ENCODE assay signal across 23 cellular contexts in genomic region chr13:86974995-86975328, GRCh38.
DNase-seq lines count a peak whose midpoint lies in the region; ATAC-seq and TF ChIP-seq lines count a peak whose summit lies in the region.
"Had no signal": no experiment of that assay in that cellular context is flagged by ENCODE, and none has a peak within 500 bp of the region (broad histone marks: within the 10 kb centered on the region; RNA-seq: fewer than 3 reads in every experiment).

No MANE protein-coding gene starts in this region.

- peak; percentile 29; the same call in 1 of the 2 replicates for TF ChIP-seq RAD21 in Ishikawa (IDR thresholded peaks at IDR 0.05; ENCODE audit: low read depth)

- no peaks in the 10 kb centered on the region for H3K27me3 ChIP-seq in A673 (replicated peaks; ENCODE audit: insufficient read depth, low read depth, low read length, poor library complexity)
- H3K27me3 ChIP-seq: colonic mucosa, vagina had no signal

- H3K4me1 ChIP-seq in A673 (ENCODE audit: insufficient read depth, low read length, poor library complexity, severe bottlenecking), result no peaks in the 10 kb centered on the region
- H3K4me1 ChIP-seq: colonic mucosa, prostate gland, vagina had no signal

- DNase-seq in A673 (ENCODE audit: low spot score) (no peak), astrocyte of the cerebellum (ENCODE audit: low read depth) (no peak), iPS-NIHi7 (ENCODE audit: extremely low spot score) (peak; percentile 14), HUDEP-2 (lab: John Stamatoyannopoulos, UW; ENCODE audit: unreplicated experiment in 76 of 76) (no peak), activated gamma-delta T cell treated with Interleukin-2 at 50 U/mL for 16 hours (no peak)
- no peak for DNase-seq in stimulated activated naive CD8-positive, alpha-beta T cell treated with anti-CD3 and anti-CD28 coated beads, Interleukin-15, Interleukin-2, amounts not matched to agents 100 U/mL and 50 U/mL, for 24 hours
- DNase-seq: activated CD4-positive, alpha-beta T cell treated with anti-CD3 and anti-CD28 coated beads, Interleukin-2, amount 50 U/mL, for 4 hours; activated naive CD4-positive, alpha-beta T cell treated with anti-CD3 and anti-CD28 coated beads, Interleukin-2, amount 10 ng/mL, durations not matched to agents 7 days and 5 days; activated T-cell treated with anti-CD3 and anti-CD28 coated beads for 4 hours; CD4-positive, alpha-beta T cell; colonic mucosa; DMS53; hippocampal formation; left cardiac atrium; NCI-H187 treated with DMSO at 0.1 percent for 48 hours; nephron progenitor cell; small intestine; stimulated activated CD4-positive, alpha-beta T cell treated with anti-CD3 and anti-CD28 coated beads, Interleukin-4, amount 100 ng/mL, for 24 hours had no signal

- no peak overlapping the region for H3K4me3 ChIP-seq in A673 (ENCODE audit: low read depth, low read length, poor library complexity, severe bottlenecking)
- no peak overlapping the region for H3K4me3 ChIP-seq in astrocyte of the cerebellum (ENCODE audit: low read depth, low read length)
- H3K4me3 ChIP-seq: colonic mucosa, prostate gland, vagina had no signal

- no peak for TF ChIP-seq EP300 in Ishikawa (IDR thresholded peaks at IDR 0.05; ENCODE audit: borderline replicate concordance)

- no peak overlapping the region for H3K27ac ChIP-seq in A673 (ENCODE audit: low read depth, low read length, poor library complexity, severe bottlenecking)
- H3K27ac ChIP-seq: colonic mucosa, HL-60, prostate gland, vagina had no signal

- ATAC-seq in stimulated activated naive CD8-positive, alpha-beta T cell treated with anti-CD3 and anti-CD28 coated beads, Interleukin-15, Interleukin-2, amounts not matched to agents 100 U/mL and 50 U/mL, for 24 hours, result no peak
- ATAC-seq in GM21786 (IDR thresholded peaks at IDR 0.05; ENCODE audit: unreplicated experiment), result no peak
- ATAC-seq: left cardiac atrium had no signal

- H3K9me3 ChIP-seq in A673 (ENCODE audit: low read depth, low read length, poor library complexity, severe bottlenecking), result no peaks in the 10 kb centered on the region
- H3K9me3 ChIP-seq: colonic mucosa, prostate gland, vagina had no signal

- CTCF ChIA-PET in A673 (lab: Charles Lee), result no interaction called here

- TF ChIP-seq CTCF in A673 (conservative IDR thresholded peaks at IDR 0.05; ENCODE audit: low read depth, low read length) (0 out of 2 replicates have a peak, but pooled peaks have one; percentile 16), astrocyte of the cerebellum (IDR thresholded peaks at IDR 0.05; ENCODE audit: low read depth, low read length, missing control alignments) (peak; percentile 34)

- in situ Hi-C loops in astrocyte of the cerebellum (cut with HindIII; ENCODE audit: low sequenced_read_pairs), result no loop called here

- intact Hi-C loops in A673 (cut with micrococcal nuclease; ENCODE audit: unreplicated experiment), result no loop called here

- no peaks in the 10 kb centered on the region for H3K36me3 ChIP-seq in A673 (ENCODE audit: insufficient read depth, low read length, poor library complexity, severe bottlenecking)
- H3K36me3 ChIP-seq: colonic mucosa, prostate gland, vagina had no signal

- BruUV-seq in A673 (replicated peaks; lab: Mats Ljungman, UMichigan), result no TSS peak

- POLR2A ChIA-PET in A673 (lab: Charles Lee; ENCODE audit: low non-redundant PET), result no interaction called here

TF ChIP-seq in Ishikawa, 13 proteins besides CTCF, POLR2A, EP300 and RAD21:
- TF ChIP-seq USF1 (IDR thresholded peaks at IDR 0.05) (no peak), TEAD4 (IDR thresholded peaks at IDR 0.05) (no peak), EGR1 (IDR thresholded peaks at IDR 0.05) (no peak), ZBTB7A (IDR thresholded peaks at IDR 0.05; ENCODE audit: low read depth) (no peak)
TF ChIP-seq in Ishikawa: peak in this region for 0.
